ENCODE assay signal across 8 cellular contexts in the genomic region with DNA sequence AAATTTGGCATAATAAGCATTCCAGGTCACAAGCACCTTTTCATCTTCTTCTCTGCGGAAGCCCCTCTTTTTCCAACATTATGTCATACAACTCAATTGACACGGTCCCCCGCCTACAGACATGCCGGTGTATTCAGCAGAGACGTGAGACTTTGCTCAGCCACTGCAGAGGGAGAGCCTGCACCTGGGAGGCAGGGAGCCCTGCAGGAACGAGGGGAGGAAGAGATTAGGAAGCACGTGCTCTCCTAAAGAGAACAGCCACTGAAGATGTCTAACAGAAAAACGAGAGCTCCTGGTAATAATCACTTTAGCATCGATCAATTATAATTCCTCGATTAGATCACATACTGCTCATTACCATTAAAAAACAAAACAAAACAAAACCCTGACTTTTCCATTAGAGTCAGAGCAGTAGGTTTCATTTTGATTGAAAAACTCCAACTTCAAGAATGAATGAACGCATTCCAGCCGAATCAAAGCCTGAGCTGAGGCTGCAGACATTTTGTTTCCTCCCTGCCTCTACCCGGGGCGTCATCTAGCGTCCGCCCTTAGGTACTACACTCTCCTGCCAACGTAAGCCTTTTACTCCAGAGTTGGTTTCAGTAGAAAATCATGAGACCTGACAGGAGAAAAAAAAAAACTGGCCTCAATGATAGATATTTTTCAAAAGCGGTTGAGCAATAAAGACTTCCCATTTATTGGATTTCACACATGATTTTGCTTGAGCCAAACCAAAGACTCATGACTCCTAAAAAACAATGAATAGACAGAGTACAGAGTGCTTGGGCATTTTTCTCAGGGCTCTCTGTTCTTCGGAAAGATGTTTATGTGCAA.
DNase-seq lines count a peak whose midpoint lies in the region; ATAC-seq and TF ChIP-seq lines count a peak whose summit lies in the region.

No MANE protein-coding gene starts in this region.

- no peaks in the 10 kb centered on the region for H3K27me3 ChIP-seq in CD4-positive, alpha-beta memory T cell (ENCODE audit: insufficient read depth, low read length)
- H3K27me3 ChIP-seq in psoas muscle (ENCODE audit: insufficient read depth in 3 of 3, low read length in 2 of 3): no peaks in the 10 kb centered on the region

- H3K4me1 ChIP-seq in CD4-positive, alpha-beta memory T cell (ENCODE audit: insufficient read depth, low read length): peaks cover 20% of the 10 kb centered on the region
- peaks cover 12% of the 10 kb centered on the region for H3K4me1 ChIP-seq in psoas muscle

- no peak overlapping the region for H3K27ac ChIP-seq in CD4-positive, alpha-beta memory T cell (ENCODE audit: low read depth, low read length)
- peak overlapping the region; percentile 41 for H3K27ac ChIP-seq in psoas muscle

- no peaks in the 10 kb centered on the region for H3K9me3 ChIP-seq in CD4-positive, alpha-beta memory T cell (ENCODE audit: control insufficient read depth in 1 of 2, low read length in 2 of 2)
- H3K9me3 ChIP-seq in psoas muscle: no peaks in the 10 kb centered on the region

- peak overlapping the region; percentile 75 to 87 (median 82) for H3K4me3 Mint-ChIP-seq in CD4-positive, alpha-beta memory T cell

- H3K4me1 Mint-ChIP-seq in CD4-positive, alpha-beta memory T cell: peaks cover 8 to 39% (median 21%) of the 10 kb centered on the region in 4 donors

- 20 to 24% (median 21%) methylated on average over 19 of the region's 19 CpGs for WGBS in psoas muscle, 3 donors

- TF ChIP-seq CTCF in psoas muscle (IDR thresholded peaks at IDR 0.05): peak; percentile 98

- H3K27me3 Mint-ChIP-seq in CD4-positive, alpha-beta memory T cell: no peaks in the 10 kb centered on the region

- peak; percentile 77 to 83 (median 81) for DNase-seq in CD4-positive, alpha-beta memory T cell
- DNase-seq in NCI-H1092 treated with DMSO at 0.1 percent for 48 hours (lab: John Stamatoyannopoulos, UW): peak; percentile 68
- DNase-seq in SW480 (ENCODE audit: low spot score): peak; percentile 81
- peak; percentile 61 for DNase-seq in activated naive CD8-positive, alpha-beta T cell treated with anti-CD3 and anti-CD28 coated beads, Interleukin-2, amount 50 U/mL, for 16 hours (ENCODE audit: low read depth, low spot score)
- DNase-seq in cardiac septum (ENCODE audit: low spot score): peak; percentile 84
- DNase-seq in psoas muscle: peak; percentile 76 to 89
- peak; percentile 89 for DNase-seq in ureter (ENCODE audit: low spot score)

- no peaks in the 10 kb centered on the region for H3K36me3 ChIP-seq in CD4-positive, alpha-beta memory T cell (ENCODE audit: insufficient read depth, low read length)
- no peaks in the 10 kb centered on the region for H3K36me3 ChIP-seq in psoas muscle (ENCODE audit: insufficient read depth in 1 of 2, low read depth in 1 of 2)

- no peaks in the 10 kb centered on the region for H3K36me3 Mint-ChIP-seq in CD4-positive, alpha-beta memory T cell

- H3K4me3 ChIP-seq in CD4-positive, alpha-beta memory T cell (ENCODE audit: low read length in 2 of 2): peak overlapping the region in 1 of 2 donors; percentile 26
- peak overlapping the region; percentile 43 for H3K4me3 ChIP-seq in psoas muscle

- H3K27ac Mint-ChIP-seq in CD4-positive, alpha-beta memory T cell: peak overlapping the region; percentile 31 to 79 (median 65)

- ATAC-seq in GM21723 (IDR thresholded peaks at IDR 0.05; ENCODE audit: unreplicated experiment) (peak; percentile 55), psoas muscle (peak; percentile 76 to 84 (median 81))

- intact Hi-C loops in CD4-positive, alpha-beta memory T cell (cut with micrococcal nuclease): loop anchor here (1.0 to 5.0 kb wide), 6 partner anchors 175 to 1049 kb away; partner anchors contain the start of genes HSPH1, SLC7A1 and UBL3
- intact Hi-C loops in cardiac septum (cut with DNase I) (loop anchor here (2.0 kb wide), 2 partner anchors 266 to 340 kb away; no protein-coding TSS in a partner anchor), psoas muscle (cut with DNase I) (loop anchor here (2.0 to 10.0 kb wide), 4 partner anchors 261 to 518 kb away; partner anchors contain the start of genes UBL3 (in 2 of the 2) and SLC7A1 (in 1 of the 2))

- CTCF ChIA-PET in CD4-positive, alpha-beta memory T cell (lab: Charles Lee; ENCODE audit: partially characterized antibody): interaction anchor here (0.7 to 10.7 kb wide), 33 partner anchors 9 to 605 kb away, joined by 3 to 415 read pairs (median 4); partner anchors contain the start of gene UBL3

- POLR2A ChIA-PET in CD4-positive, alpha-beta memory T cell (lab: Charles Lee; ENCODE audit: partially characterized antibody): interaction anchor here (1.0 to 7.4 kb wide), 7 partner anchors 11 to 342 kb away, joined by 3 to 100 read pairs (median 12); partner anchors contain the start of gene UBL3

- no peaks in the 10 kb centered on the region for H3K9me3 Mint-ChIP-seq in CD4-positive, alpha-beta memory T cell
